In the genomic region with DNA sequence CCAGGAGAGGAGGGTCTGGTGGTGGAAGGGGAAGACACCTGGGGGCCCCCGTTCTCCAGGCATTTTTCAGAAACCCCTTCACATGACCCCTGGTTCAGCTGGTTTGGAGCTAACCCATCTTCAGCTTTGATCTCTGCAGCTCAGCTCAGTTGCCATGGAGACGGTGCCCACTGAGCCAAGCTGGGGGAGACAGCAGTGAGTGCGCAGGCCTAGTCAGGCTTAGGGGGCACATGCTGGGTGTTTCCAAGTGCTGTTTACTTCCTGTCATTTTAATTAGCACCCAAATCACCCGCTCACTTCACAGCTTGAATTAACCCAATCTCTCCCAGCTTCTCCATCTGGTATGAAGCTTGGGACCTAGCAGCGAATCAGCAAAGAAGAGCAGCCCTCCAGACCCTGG, we compare ENCODE assay signal across 9 cellular contexts. TPM values are rescaled to one million over a fixed set of nuclear protein-coding genes. Genes with fewer than 3 reads are reported as not detected.
DNase-seq lines count a peak whose midpoint lies in the region; ATAC-seq and TF ChIP-seq lines count a peak whose summit lies in the region.
"Had no signal": no experiment of that assay in that cellular context is flagged by ENCODE, and none has a peak within 500 bp of the region (broad histone marks: within the 10 kb centered on the region; RNA-seq: fewer than 3 reads in every experiment).

No MANE protein-coding gene starts in this region.

- DNase-seq in H7 (peak; percentile 69), ovary (no peak), H9 (no peak), left ventricle myocardium inferior (no peak)
- no peak for DNase-seq in T-helper 2 cell treated with Interferon-gamma antibody and Interleukin-4, amounts not matched to agents 5 μg/mL and 100 μg/mL, for 36 hours (ENCODE audit: low spot score)
- peak; percentile 57 for DNase-seq in stimulated activated CD4-positive, alpha-beta T cell treated with anti-CD3 and anti-CD28 coated beads, Interleukin-4, amount 100 ng/mL, for 24 hours

- no peaks in the 10 kb centered on the region for H3K79me1 ChIP-seq in H9 (ENCODE audit: insufficient read depth, low read depth, low read length, poor library complexity, severe bottlenecking)

- no peaks in the 10 kb centered on the region for H3K4me1 ChIP-seq in ovary (ENCODE audit: insufficient read depth)
- no peaks in the 10 kb centered on the region for H3K4me1 ChIP-seq in H9 (ENCODE audit: insufficient read depth, low read length)
- H3K4me1 ChIP-seq in left ventricle myocardium inferior = peaks cover 9% of the 10 kb centered on the region

- H2BK5ac ChIP-seq in H9 (ENCODE audit: insufficient read length, low read length) = no peak overlapping the region

- TF ChIP-seq CTCF in brain (conservative IDR thresholded peaks at IDR 0.05) (no peak), ovary (IDR thresholded peaks at IDR 0.05) (no peak), H9 (conservative IDR thresholded peaks at IDR 0.05) (no peak), left ventricle myocardium inferior (IDR thresholded peaks at IDR 0.05; ENCODE audit: borderline replicate concordance) (no peak)

- no peak overlapping the region for H2BK120ac ChIP-seq in H9 (ENCODE audit: low read depth, low read length, poor library complexity, severe bottlenecking)

- H3K4me1 Mint-ChIP-seq in T-helper 2 cell treated with Interferon-gamma antibody and Interleukin-4, amounts not matched to agents 5 μg/mL and 100 μg/mL, for 36 hours (ENCODE audit: low read depth) = peaks cover 50% of the 10 kb centered on the region
- H3K4me1 Mint-ChIP-seq in brain = peaks cover 55% of the 10 kb centered on the region
- H3K4me1 Mint-ChIP-seq in H9 = peaks cover 6 to 28% of the 10 kb centered on the region in 2 experiments; a peak in 3 of 4 replicates

- no peak overlapping the region for H3K4me3 ChIP-seq in H7 (ENCODE audit: insufficient read depth, low read depth, low read length)
- no peak overlapping the region for H3K4me3 ChIP-seq in ovary
- H3K4me3 ChIP-seq in left ventricle myocardium inferior = no peak overlapping the region

- no peak overlapping the region for H3K23ac ChIP-seq in H9 (ENCODE audit: insufficient read length, low read depth, low read length)

- no peak overlapping the region for H2BK20ac ChIP-seq in H9 (ENCODE audit: low read depth, low read length, poor library complexity, severe bottlenecking)

- peaks cover 32% of the 10 kb centered on the region for H3K36me3 Mint-ChIP-seq in T-helper 2 cell treated with Interferon-gamma antibody and Interleukin-4, amounts not matched to agents 5 μg/mL and 100 μg/mL, for 36 hours (ENCODE audit: low read depth)
- H3K36me3 Mint-ChIP-seq in brain = no peaks in the 10 kb centered on the region
- H3K36me3 Mint-ChIP-seq in H9 (ENCODE audit: insufficient read depth in 1 of 3, low read depth in 3 of 3) = no peaks in the 10 kb centered on the region

- no peaks in the 10 kb centered on the region for H4K20me1 ChIP-seq in H9 (ENCODE audit: control insufficient read depth, insufficient read depth, insufficient read length)

- no peak overlapping the region for H3K27ac ChIP-seq in ovary
- no peak overlapping the region for H3K27ac ChIP-seq in H9 (ENCODE audit: insufficient read length, low read depth, low read length)
- no peak overlapping the region for H3K27ac ChIP-seq in left ventricle myocardium inferior (replicated peaks)

- no peaks in the 10 kb centered on the region for H3K9me3 Mint-ChIP-seq in T-helper 2 cell treated with Interferon-gamma antibody and Interleukin-4, amounts not matched to agents 5 μg/mL and 100 μg/mL, for 36 hours
- peaks cover 0 to 4% (median 0%) of the 10 kb centered on the region in 5 experiments for H3K9me3 Mint-ChIP-seq in brain
- no peaks in the 10 kb centered on the region for H3K9me3 Mint-ChIP-seq in H9

- no peak overlapping the region for H3K18ac ChIP-seq in H9 (ENCODE audit: insufficient read length, low read depth, low read length)

- no peak overlapping the region for H4K91ac ChIP-seq in H9 (ENCODE audit: insufficient read length, low read depth, low read length)

- TF ChIP-seq POLR2A in ovary (IDR thresholded peaks at IDR 0.05) = no peak

- no peaks in the 10 kb centered on the region for H3K9me3 ChIP-seq in ovary
- no peaks in the 10 kb centered on the region for H3K9me3 ChIP-seq in H9 (ENCODE audit: control insufficient read depth, low read depth, low read length)
- H3K9me3 ChIP-seq in left ventricle myocardium inferior (replicated peaks) = no peaks in the 10 kb centered on the region

- no peak overlapping the region for H3K4me3 Mint-ChIP-seq in T-helper 2 cell treated with Interferon-gamma antibody and Interleukin-4, amounts not matched to agents 5 μg/mL and 100 μg/mL, for 36 hours
- H3K4me3 Mint-ChIP-seq in brain (peak overlapping the region in 4 of 5 experiments; percentile 54 to 62 (median 58)), H9 (no peak overlapping the region)

- no peak overlapping the region; the same call in 1 of the 2 replicates for H3K14ac ChIP-seq in H9 (ENCODE audit: insufficient read depth, low read length)

- H3K56ac ChIP-seq in H9 (ENCODE audit: insufficient read length, low read depth, low read length) = no peak overlapping the region

- H4K5ac ChIP-seq in H9 (ENCODE audit: insufficient read length, low read depth, low read length) = no peak overlapping the region

- ATAC-seq in GM19397 (IDR thresholded peaks at IDR 0.05; ENCODE audit: unreplicated experiment) = no peak
- ATAC-seq: Right ventricle myocardium inferior had no signal

- no peaks in the 10 kb centered on the region for H3K27me3 Mint-ChIP-seq in T-helper 2 cell treated with Interferon-gamma antibody and Interleukin-4, amounts not matched to agents 5 μg/mL and 100 μg/mL, for 36 hours (ENCODE audit: low read depth)
- H3K27me3 Mint-ChIP-seq in brain (peaks cover 3% of the 10 kb centered on the region), H9 (ENCODE audit: low read depth) (peaks cover 3% of the 10 kb centered on the region)

- WGBS in ovary, 3 donors = 80 to 82% (median 81%) methylated on average over 5 of the region's 5 CpGs
- WGBS in H9 (ENCODE audit: extremely low coverage, insufficient read length, low lambda C conversion rate) = no CpG with 5 or more reads among the region's 5 CpGs

- H3T11ph ChIP-seq in H9 (ENCODE audit: low read length) = no peak overlapping the region

- H3K4me2 ChIP-seq in H9 (ENCODE audit: insufficient read depth, insufficient read length, low read length) = no peak overlapping the region

- H3K23me2 ChIP-seq in H9 (ENCODE audit: insufficient read length, low read depth, low read length, poor library complexity, severe bottlenecking) = no peaks in the 10 kb centered on the region

- peak overlapping the region; percentile 31 for H3K27ac Mint-ChIP-seq in T-helper 2 cell treated with Interferon-gamma antibody and Interleukin-4, amounts not matched to agents 5 μg/mL and 100 μg/mL, for 36 hours
- H3K27ac Mint-ChIP-seq in brain (peak overlapping the region; percentile 78 to 96 (median 94)), H9 (no peak overlapping the region; a peak in 1 of 7 replicates)

- H3K79me2 ChIP-seq in H9 (ENCODE audit: insufficient read depth, low read length) = no peaks in the 10 kb centered on the region

- H3K27me3 ChIP-seq in H7 (ENCODE audit: control insufficient read depth, insufficient read depth, low read length) (no peaks in the 10 kb centered on the region), ovary (no peaks in the 10 kb centered on the region), H9 (ENCODE audit: insufficient read depth, low read length) (no peaks in the 10 kb centered on the region), left ventricle myocardium inferior (ENCODE audit: low read depth) (no peaks in the 10 kb centered on the region)

- TF ChIP-seq EP300 in ovary (IDR thresholded peaks at IDR 0.05) = no peak

- H2BK15ac ChIP-seq in H9 (ENCODE audit: low read depth, low read length) = no peak overlapping the region

- no peak overlapping the region for H4K8ac ChIP-seq in H9 (replicated peaks; ENCODE audit: insufficient read length, low read depth, low read length)

- H3K4ac ChIP-seq in H9 (ENCODE audit: low read depth, low read length) = no peak overlapping the region

- H3K36me3 ChIP-seq in H7 (replicated peaks; ENCODE audit: control insufficient read depth, insufficient read depth, low read length) = no peaks in the 10 kb centered on the region
- H3K36me3 ChIP-seq in ovary = no peaks in the 10 kb centered on the region
- H3K36me3 ChIP-seq in left ventricle myocardium inferior = no peaks in the 10 kb centered on the region

- intact Hi-C loops in ovary (cut with DNase I) (no loop called here), left ventricle myocardium inferior (cut with micrococcal nuclease) (no loop called here)

- H2BK12ac ChIP-seq in H9 (ENCODE audit: insufficient read length, low read depth, low read length) = no peak overlapping the region

- no peak overlapping the region for H2AFZ ChIP-seq in H9 (ENCODE audit: low read length)

- no peak overlapping the region for H2AK5ac ChIP-seq in H9 (ENCODE audit: insufficient read length, low read length)

- no peak overlapping the region for H3K9ac ChIP-seq in H9 (ENCODE audit: extremely low read depth, insufficient read length, low read length)

RNA-seq across cellular contexts. Expression of a gene that starts 9.0 kb away (rescaled TPM):
- total RNA-seq in H7 (2014; rRNA removed; shearing (Covaris generic)) = 1.3 TPM in 2 replicates
- polyA plus RNA-seq in brain (ENCODE audit: insufficient read depth, low read depth, low replicate concordance) = 189 TPM
- 10 to 100 TPM in 3 of 7 donors, 1 to 10 TPM in 4; 1.4 to 77.7 (median 8.7) TPM for total RNA-seq in ovary
- polyA plus RNA-seq in ovary = 10 to 100 TPM in 1 of 2 donors, 1 to 10 TPM in 1; 1.7 to 27.1 TPM
- total RNA-seq in H9 (2021) = 0.86 and 1.8 TPM in 2 replicates
- 8.6 TPM for total RNA-seq in left ventricle myocardium inferior

Comparison
In these comparisons a context has a peak if more than half of its experiments do, and no peak if none do; other contexts are left out.
1. DNase-seq: peak in H7 (single experiment) and stimulated activated CD4-positive, alpha-beta T cell treated with anti-CD3 and anti-CD28 coated beads, Interleukin-4, amount 100 ng/mL, for 24 hours (single experiment); none in T-helper 2 cell treated with Interferon-gamma antibody and Interleukin-4, amounts not matched to agents 5 μg/mL and 100 μg/mL, for 36 hours (single experiment), ovary (0 of 5), H9 (single experiment) and left ventricle myocardium inferior (single experiment).
2. H3K27ac Mint-ChIP-seq: peak in T-helper 2 cell treated with Interferon-gamma antibody and Interleukin-4, amounts not matched to agents 5 μg/mL and 100 μg/mL, for 36 hours (single experiment) and brain (5 of 5); none in H9 (0 of 3).
3. H3K4me3 Mint-ChIP-seq: peak in brain (4 of 5); none in T-helper 2 cell treated with Interferon-gamma antibody and Interleukin-4, amounts not matched to agents 5 μg/mL and 100 μg/mL, for 36 hours (single experiment) and H9 (0 of 2).